1 cellular context compared by ENCODE assay signal in genomic region chr1:13498553-13498952, GRCh38.
TF ChIP-seq lines count a peak whose summit lies in the region.

No MANE protein-coding gene starts in this region.

TF ChIP-seq in H1, 55 proteins besides CTCF, POLR2A, EP300 and RAD21:
- TF ChIP-seq JUND (IDR thresholded peaks at IDR 0.05; ENCODE audit: low read length) (no peak), FOSL1 (IDR thresholded peaks at IDR 0.05; ENCODE audit: insufficient read depth, low read depth, low read length) (no peak)
